ENCODE assay signal across 8 cellular contexts in the genomic region with DNA sequence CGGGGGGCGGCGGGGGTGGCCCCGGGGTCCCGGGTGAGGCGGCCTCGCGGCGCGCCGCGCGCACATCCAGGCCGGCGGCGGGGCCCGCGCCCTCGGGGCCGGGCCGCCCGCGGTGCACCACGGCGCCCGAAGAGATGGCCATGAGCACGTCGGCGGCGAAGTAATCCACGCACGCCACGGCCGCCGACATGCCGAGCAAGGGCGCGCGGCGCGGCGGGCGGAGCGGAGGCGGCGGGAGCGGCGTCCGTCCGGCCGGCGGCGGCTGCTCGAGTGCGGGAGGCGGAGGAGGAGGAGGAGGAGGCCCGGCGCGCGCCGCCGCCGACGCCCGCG. TPM values are rescaled to one million over a fixed set of nuclear protein-coding genes. Genes with fewer than 3 reads are reported as not detected.
DNase-seq lines count a peak whose midpoint lies in the region; ATAC-seq and TF ChIP-seq lines count a peak whose summit lies in the region.

TSS of gene KLF16 (minus strand) at position 272 of the 330 bp plus-strand sequence. CDS start at position 190, 82 bp downstream.

- no peaks in the 10 kb centered on the region for H3K9me2 ChIP-seq in Loucy (replicated peaks; ENCODE audit: low read depth, low read length)

- peak within 1 kb of the TSS; percentile 94 for H3K9ac ChIP-seq in Loucy (ENCODE audit: low read depth, low read length, poor library complexity, severe bottlenecking)
- H3K9ac ChIP-seq in endocrine pancreas (ENCODE audit: control insufficient read depth, insufficient read depth, low read length) = peak within 1 kb of the TSS; percentile 67

- H3K9me3 ChIP-seq in Loucy (ENCODE audit: insufficient read depth, low read depth, low read length) = no peaks in the 10 kb centered on the region
- H3K9me3 ChIP-seq in endocrine pancreas (ENCODE audit: control insufficient read depth, low read length) = no peaks in the 10 kb centered on the region

- TF ChIP-seq CTCF in Loucy (conservative IDR thresholded peaks at IDR 0.05; ENCODE audit: low read length) = no peak
- TF ChIP-seq CTCF in neural crest cell (conservative IDR thresholded peaks at IDR 0.05) = no peak

- peaks cover 25% of the 10 kb centered on the region for H3K27me3 Mint-ChIP-seq in neural crest cell (ENCODE audit: low read depth)

- H3K27me3 ChIP-seq in Loucy (ENCODE audit: insufficient read depth, low read length, poor library complexity, severe bottlenecking) = no peaks in the 10 kb centered on the region
- H3K27me3 ChIP-seq in endocrine pancreas (ENCODE audit: control insufficient read depth, insufficient read depth, low read length) = no peaks in the 10 kb centered on the region

- H3K4me1 ChIP-seq in Loucy (ENCODE audit: insufficient read depth, low read length, poor library complexity, severe bottlenecking) (peaks cover 20% of the 10 kb centered on the region), endocrine pancreas (ENCODE audit: control insufficient read depth, insufficient read depth, low read length) (no peaks in the 10 kb centered on the region)

- no peaks in the 10 kb centered on the region for H3F3A ChIP-seq in Loucy (ENCODE audit: low read depth)

- H3K4me3 Mint-ChIP-seq in neural crest cell = peak within 1 kb of the TSS; percentile 81

- H3K27ac Mint-ChIP-seq in neural crest cell (ENCODE audit: unreplicated experiment) = no peak within 1 kb of the TSS

- DNase-seq in neural crest cell (ENCODE audit: low read depth, low spot score) = no peak
- no peak for DNase-seq in NK-92 (lab: John Stamatoyannopoulos, UW; ENCODE audit: unreplicated experiment)
- DNase-seq in kidney tubule cell (ENCODE audit: low spot score) = no peak
- no peak for DNase-seq in NCI-H345 (lab: John Stamatoyannopoulos, UW)

- H3K36me3 ChIP-seq in Loucy (ENCODE audit: insufficient read depth, low read length) (no peaks in the 10 kb centered on the region), endocrine pancreas (ENCODE audit: control insufficient read depth, insufficient read depth, low read length) (no peaks in the 10 kb centered on the region)

- peaks cover 22% of the 10 kb centered on the region for H3K4me1 Mint-ChIP-seq in neural crest cell

- H3K4me3 ChIP-seq in Loucy (ENCODE audit: low read length, poor library complexity, severe bottlenecking) (peak within 1 kb of the TSS; percentile 95), endocrine pancreas (ENCODE audit: control insufficient read depth, insufficient read depth, low read length) (no peak within 1 kb of the TSS)

- peak within 1 kb of the TSS; percentile 91 for H2AFZ ChIP-seq in Loucy (ENCODE audit: low read length)

- H4K20me1 ChIP-seq in Loucy (ENCODE audit: insufficient read depth, low read length, poor library complexity, severe bottlenecking) = peaks cover 40% of the 10 kb centered on the region

- peak; percentile 65 for TF ChIP-seq POLR2A in GM18505 (IDR thresholded peaks at IDR 0.05; ENCODE audit: borderline replicate concordance, extremely low read depth, insufficient read depth, insufficient read length)

- H3K9me3 Mint-ChIP-seq in neural crest cell = no peaks in the 10 kb centered on the region

- peaks cover 53% of the 10 kb centered on the region for H3K79me2 ChIP-seq in Loucy (ENCODE audit: insufficient read depth, low read length)

- ATAC-seq in GM18505 (IDR thresholded peaks at IDR 0.05; ENCODE audit: unreplicated experiment) = no peak
- ATAC-seq in HG02973 (IDR thresholded peaks at IDR 0.05; ENCODE audit: unreplicated experiment) = no peak

- H3K4me2 ChIP-seq in Loucy (ENCODE audit: low read depth, low read length, poor library complexity, severe bottlenecking) = peak within 1 kb of the TSS; percentile 81

- H3K36me3 Mint-ChIP-seq in neural crest cell (ENCODE audit: low read depth) = no peaks in the 10 kb centered on the region

RNA-seq across cellular contexts. Expression of gene KLF16, which starts in this region (rescaled TPM):
- total RNA-seq in neural crest cell = 18.9 and 20.7 TPM in 2 replicates
